ENCODE assay signal across 16 cellular contexts in genomic region chr3:45552031-45552772, GRCh38. TPM values are rescaled to one million over a fixed set of nuclear protein-coding genes. Genes with fewer than 3 reads are reported as not detected.
DNase-seq lines count a peak whose midpoint lies in the region; ATAC-seq and TF ChIP-seq lines count a peak whose summit lies in the region.
"Had no signal": no experiment of that assay in that cellular context is flagged by ENCODE, and none has a peak within 500 bp of the region (broad histone marks: within the 10 kb centered on the region; RNA-seq: fewer than 3 reads in every experiment).

No MANE protein-coding gene starts in this region.

- H3K27ac ChIP-seq in BLaER1 (no peak overlapping the region), gastrocnemius medialis (peak overlapping the region; percentile 85 to 90 (median 87))

- H3K9me3 ChIP-seq in BLaER1 (no peaks in the 10 kb centered on the region), gastrocnemius medialis (no peaks in the 10 kb centered on the region)

- H3K4me3 ChIP-seq in BLaER1 (no peak overlapping the region), fibroblast of mammary gland (ENCODE audit: control insufficient read depth, low read depth, low read length) (no peak overlapping the region), gastrocnemius medialis (no peak overlapping the region)

- H3K27ac Mint-ChIP-seq in type B pancreatic cell, result no peak overlapping the region
- H3K27ac Mint-ChIP-seq: CD8-positive, alpha-beta T cell; T-helper 2 cell treated with Interferon-gamma antibody and Interleukin-4, amounts not matched to agents 5 μg/mL and 100 μg/mL, for 36 hours had no signal

- ATAC-seq in gastrocnemius medialis (no peak), GM18511 (IDR thresholded peaks at IDR 0.05; ENCODE audit: unreplicated experiment) (no peak)
- ATAC-seq: CD8-positive, alpha-beta T cell had no signal

- no peak overlapping the region for H3K9ac ChIP-seq in BLaER1

- in situ Hi-C loops in gastrocnemius medialis (cut with MboI; ENCODE audit: low sequenced_read_pairs in 4 of 4), result no loop called here

- H3K27me3 ChIP-seq in BLaER1, result peaks cover 40% of the 10 kb centered on the region
- no peaks in the 10 kb centered on the region for H3K27me3 ChIP-seq in gastrocnemius medialis

- no peak overlapping the region for H3K4me3 Mint-ChIP-seq in type B pancreatic cell
- H3K4me3 Mint-ChIP-seq: CD8-positive, alpha-beta T cell; dendritic cell treated with granulocyte-macrophage colony-stimulating factor and Interleukin-4, amounts not matched to agents 40 ng/mL and 50 ng/mL, for 4 days; mesothelial cell of epicardium; T-helper 2 cell treated with Interferon-gamma antibody and Interleukin-4, amounts not matched to agents 5 μg/mL and 100 μg/mL, for 36 hours had no signal

- H3K36me3 ChIP-seq in BLaER1 (0 out of 2 replicates have a peak, but pooled peaks cover 5% of the 10 kb centered on the region), gastrocnemius medialis (no peaks in the 10 kb centered on the region)

- peak overlapping the region; percentile 64 for H3K4me2 ChIP-seq in BLaER1

- no peak for TF ChIP-seq CTCF in fibroblast of mammary gland (conservative IDR thresholded peaks at IDR 0.05; ENCODE audit: control insufficient read depth, insufficient read depth, low read depth, low read length)
- no peak for TF ChIP-seq CTCF in gastrocnemius medialis (IDR thresholded peaks at IDR 0.05 in 4 of 5, conservative IDR thresholded peaks at IDR 0.05 in 1 of 5)
- no peak for TF ChIP-seq CTCF in type B pancreatic cell (conservative IDR thresholded peaks at IDR 0.05)

- H3K4me1 ChIP-seq in BLaER1 (peaks cover 75% of the 10 kb centered on the region), gastrocnemius medialis (peaks cover 70 to 90% of the 10 kb centered on the region in 2 donors)

- DNase-seq in NCI-H524 treated with DMSO at 0.1 percent for 48 hours (lab: John Stamatoyannopoulos, UW) (peak; percentile 16), fibroblast of mammary gland (ENCODE audit: low read depth) (peak; percentile 89), gastrocnemius medialis (peak in 1 of 2 donors; percentile 40), type B pancreatic cell (ENCODE audit: extremely low spot score, unreplicated experiment) (no peak), AG08395 (ENCODE audit: low spot score) (no peak), cerebellar cortex (ENCODE audit: low spot score) (no peak)
- DNase-seq: activated naive CD4-positive, alpha-beta T cell treated with anti-CD3 and anti-CD28 coated beads, Interleukin-2, amount 50 U/mL, for 16 hours; CD8-positive, alpha-beta T cell; hippocampal formation; NCI-H1417; retina had no signal

- no peaks in the 10 kb centered on the region for H3K9me3 Mint-ChIP-seq in type B pancreatic cell
- H3K9me3 Mint-ChIP-seq: CD8-positive, alpha-beta T cell; dendritic cell treated with granulocyte-macrophage colony-stimulating factor and Interleukin-4, amounts not matched to agents 40 ng/mL and 50 ng/mL, for 4 days; mesothelial cell of epicardium; T-helper 2 cell treated with Interferon-gamma antibody and Interleukin-4, amounts not matched to agents 5 μg/mL and 100 μg/mL, for 36 hours had no signal

- no peaks in the 10 kb centered on the region for H3K27me3 Mint-ChIP-seq in type B pancreatic cell
- H3K27me3 Mint-ChIP-seq: dendritic cell treated with granulocyte-macrophage colony-stimulating factor and Interleukin-4, amounts not matched to agents 40 ng/mL and 50 ng/mL, for 4 days had no signal

- peaks cover 13% of the 10 kb centered on the region for H3K36me3 Mint-ChIP-seq in type B pancreatic cell

- H4K20me1 ChIP-seq in BLaER1, result peaks cover 65% of the 10 kb centered on the region

- H3K4me1 Mint-ChIP-seq in type B pancreatic cell (ENCODE audit: unreplicated experiment), result peaks cover 27% of the 10 kb centered on the region

- intact Hi-C loops in gastrocnemius medialis (cut with DNase I; ENCODE audit: low total_unique reads), result loop anchor here (10.0 kb wide), 2 partner anchors 443 to 1013 kb away; partner anchors contain the start of genes FYCO1 and LRRC2

- TF ChIP-seq POLR2A in gastrocnemius medialis (IDR thresholded peaks at IDR 0.05), result no peak

RNA-seq across cellular contexts. Expression of gene LIMD1, which starts 42.3 kb away (rescaled TPM):
- total RNA-seq in gastrocnemius medialis (10 to 100 TPM; 19.3 to 56.6 (median 27.1) TPM), type B pancreatic cell (ENCODE audit: low replicate concordance) (24.1 and 26.2 TPM in 2 replicates)

Comparison
In these comparisons a context has a peak if more than half of its experiments do, and no peak if none do; other contexts are left out.
1. DNase-seq: peak in NCI-H524 treated with DMSO at 0.1 percent for 48 hours (single experiment) and fibroblast of mammary gland (single experiment); none in type B pancreatic cell (single experiment), AG08395 (single experiment) and cerebellar cortex (single experiment).